ENCODE assay signal across 15 cellular contexts in genomic region chr17:45812102-45812501, GRCh38. TPM values are rescaled to one million over a fixed set of nuclear protein-coding genes. Genes with fewer than 3 reads are reported as not detected.
DNase-seq lines count a peak whose midpoint lies in the region; ATAC-seq, FAIRE-seq and TF ChIP-seq lines count a peak whose summit lies in the region.
"Had no signal": no experiment of that assay in that cellular context is flagged by ENCODE, and none has a peak within 500 bp of the region (broad histone marks: within the 10 kb centered on the region; RNA-seq: fewer than 3 reads in every experiment).

No MANE protein-coding gene starts in this region.

- H3K27ac Mint-ChIP-seq in nephron progenitor cell: no peak overlapping the region
- H3K27ac Mint-ChIP-seq: mesothelial cell of epicardium had no signal

- DNase-seq in NCI-H2081 (lab: John Stamatoyannopoulos, UW): peak; percentile 13 to 21
- DNase-seq in NCI-H2081 treated with DMSO at 0.1 percent for 48 hours (lab: John Stamatoyannopoulos, UW): no peak
- DNase-seq in M059J (ENCODE audit: low read depth): peak; percentile 17
- DNase-seq in bronchial epithelial cell (ENCODE audit: low read depth): peak; percentile 38
- no peak for DNase-seq in nephron progenitor cell
- DNase-seq in AG08395 (ENCODE audit: low spot score): no peak
- DNase-seq: activated CD4-positive, alpha-beta T cell treated with anti-CD3 and anti-CD28 coated beads, Interleukin-2, amount 50 U/mL, for 48 hours; anterior cingulate cortex; KG1 had no signal

- H3K27me3 ChIP-seq in bronchial epithelial cell (ENCODE audit: control insufficient read depth, insufficient read depth, low read length): peaks cover 6% of the 10 kb centered on the region

- H3K36me3 Mint-ChIP-seq in nephron progenitor cell (ENCODE audit: low read depth): no peaks in the 10 kb centered on the region
- H3K36me3 Mint-ChIP-seq: mesothelial cell of epicardium had no signal

- H3K36me3 ChIP-seq in bronchial epithelial cell (ENCODE audit: control insufficient read depth, insufficient read depth, low read length): no peaks in the 10 kb centered on the region
- H3K36me3 ChIP-seq: esophagus muscularis mucosa, SJCRH30 had no signal

- H3K4me1 Mint-ChIP-seq in nephron progenitor cell: peaks cover 34% of the 10 kb centered on the region
- H3K4me1 Mint-ChIP-seq: mesothelial cell of epicardium had no signal

- TF ChIP-seq CTCF in bronchial epithelial cell (IDR thresholded peaks at IDR 0.05; ENCODE audit: insufficient read depth, low read length, severe bottlenecking): peak; percentile 48
- peak; percentile 21 for TF ChIP-seq CTCF in nephron progenitor cell (IDR thresholded peaks at IDR 0.05)

- peaks cover 8% of the 10 kb centered on the region for H3K27me3 Mint-ChIP-seq in nephron progenitor cell (ENCODE audit: low read depth, poor library complexity)

- FAIRE-seq in bronchial epithelial cell (lab: Jason Lieb, UNC): no peak

- ATAC-seq in HG03342 (IDR thresholded peaks at IDR 0.05; ENCODE audit: unreplicated experiment) (no peak), GM18519 (IDR thresholded peaks at IDR 0.05; ENCODE audit: low FRiP score, unreplicated experiment) (no peak)

- no peak overlapping the region for H3K4me3 ChIP-seq in bronchial epithelial cell (ENCODE audit: low read depth, low read length)
- H3K4me3 ChIP-seq: esophagus muscularis mucosa, SJCRH30, smooth muscle cell had no signal

- no peaks in the 10 kb centered on the region for H3K9me3 Mint-ChIP-seq in nephron progenitor cell

- H3K4me3 Mint-ChIP-seq in nephron progenitor cell: no peak overlapping the region
- H3K4me3 Mint-ChIP-seq: mesothelial cell of epicardium had no signal

RNA-seq across cellular contexts. Expression of gene CRHR1, which starts 28.0 kb away (rescaled TPM):
- not detected in 2 replicates for total RNA-seq in M059J (2014; rRNA removed; shearing (Covaris generic))
- total RNA-seq in bronchial epithelial cell: not detected in 2 replicates
- total RNA-seq: SJCRH30 had no signal

RNA-seq across cellular contexts. Expression of gene SPPL2C, which starts 32.6 kb away (rescaled TPM):
- not detected in 2 replicates for total RNA-seq in M059J (2014; rRNA removed; shearing (Covaris generic))
- total RNA-seq in bronchial epithelial cell: not detected in 2 replicates
- total RNA-seq: esophagus muscularis mucosa, mesothelial cell of epicardium, SJCRH30, smooth muscle cell had no signal

Comparison
In these comparisons a context has a peak if more than half of its experiments do, and no peak if none do; other contexts are left out.
1. DNase-seq: peak in NCI-H2081 (2 of 2), M059J (single experiment) and bronchial epithelial cell (single experiment); none in NCI-H2081 treated with DMSO at 0.1 percent for 48 hours (single experiment), nephron progenitor cell (single experiment) and AG08395 (single experiment).